10 cellular contexts compared by ENCODE assay signal in the genomic region with DNA sequence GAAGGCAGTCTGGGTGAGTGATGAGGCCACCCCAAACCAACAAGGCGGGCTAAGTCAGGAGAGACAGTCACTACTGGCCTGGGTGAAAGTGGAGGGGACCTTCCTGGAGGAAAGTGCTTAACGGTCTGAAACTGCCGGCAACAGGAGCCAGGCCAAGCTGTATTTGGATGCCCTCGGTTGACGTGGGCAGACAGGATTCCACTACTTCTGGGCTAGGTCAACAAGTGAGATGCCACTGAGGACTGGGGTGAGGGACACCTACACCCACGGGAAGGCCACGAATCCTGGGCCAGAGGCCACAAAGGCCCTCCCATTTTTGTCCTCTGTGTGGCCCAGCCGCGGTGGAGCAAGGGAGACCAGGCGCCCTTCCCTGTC. TPM values are rescaled to one million over a fixed set of nuclear protein-coding genes. Genes with fewer than 3 reads are reported as not detected.
DNase-seq lines count a peak whose midpoint lies in the region; ATAC-seq and TF ChIP-seq lines count a peak whose summit lies in the region.
"Had no signal": no experiment of that assay in that cellular context is flagged by ENCODE, and none has a peak within 500 bp of the region (broad histone marks: within the 10 kb centered on the region; RNA-seq: fewer than 3 reads in every experiment).

No MANE protein-coding gene starts in this region.

- no peaks in the 10 kb centered on the region for H3K9me3 ChIP-seq in CD8-positive, alpha-beta memory T cell (ENCODE audit: low read length)
- H3K9me3 ChIP-seq in hepatocyte (ENCODE audit: low read depth) (no peaks in the 10 kb centered on the region), prostate gland (no peaks in the 10 kb centered on the region)
- H3K9me3 ChIP-seq: BE2C had no signal

- H4K20me1 ChIP-seq in hepatocyte (ENCODE audit: insufficient read depth, poor library complexity, severe bottlenecking), result no peaks in the 10 kb centered on the region

- TF ChIP-seq CTCF in WTC11 (IDR thresholded peaks at IDR 0.05) (no peak), hepatocyte (IDR thresholded peaks at IDR 0.05; ENCODE audit: poor library complexity) (no peak), prostate gland (IDR thresholded peaks at IDR 0.05) (no peak)

- peak overlapping the region; percentile 88 for H3K4me2 ChIP-seq in hepatocyte

- intact Hi-C loops in prostate gland (cut with DNase I), result no loop called here
- intact Hi-C loops in activated CD4-positive, alpha-beta T cell treated with anti-CD3 and anti-CD28 coated beads for 36 hours (cut with DNase I, micrococcal nuclease), result no loop called here

- peaks cover 7% of the 10 kb centered on the region for H3K27me3 ChIP-seq in CD8-positive, alpha-beta memory T cell (ENCODE audit: insufficient read depth, low read length, poor library complexity, severe bottlenecking)
- H3K27me3 ChIP-seq in hepatocyte (no peaks in the 10 kb centered on the region), prostate gland (replicated peaks; ENCODE audit: insufficient read depth) (no peaks in the 10 kb centered on the region)
- H3K27me3 ChIP-seq: BE2C had no signal

- peak overlapping the region in 5 of 8 donors; percentile 15 to 93 (median 78) for H3K27ac Mint-ChIP-seq in CD8-positive, alpha-beta memory T cell
- H3K27ac Mint-ChIP-seq in WTC11, result no peak overlapping the region
- no peak overlapping the region for H3K27ac Mint-ChIP-seq in activated CD4-positive, alpha-beta T cell treated with anti-CD3 and anti-CD28 coated beads for 36 hours

- no peaks in the 10 kb centered on the region for H3K36me3 ChIP-seq in CD8-positive, alpha-beta memory T cell (ENCODE audit: insufficient read depth, low read length)
- H3K36me3 ChIP-seq in hepatocyte (replicated peaks; ENCODE audit: insufficient read depth, low read depth) (no peaks in the 10 kb centered on the region), prostate gland (no peaks in the 10 kb centered on the region)
- H3K36me3 ChIP-seq: BE2C had no signal

- H3K27me3 Mint-ChIP-seq in CD8-positive, alpha-beta memory T cell, result peaks cover 5 to 12% of the 10 kb centered on the region in 2 donors
- H3K27me3 Mint-ChIP-seq in WTC11 (ENCODE audit: low read depth), result peaks cover 33% of the 10 kb centered on the region
- H3K27me3 Mint-ChIP-seq in activated CD4-positive, alpha-beta T cell treated with anti-CD3 and anti-CD28 coated beads for 36 hours, result peaks cover 7% of the 10 kb centered on the region

- peaks cover 9 to 12% (median 10%) of the 10 kb centered on the region in 3 donors for H3K4me1 Mint-ChIP-seq in CD8-positive, alpha-beta memory T cell
- peaks cover 8% of the 10 kb centered on the region for H3K4me1 Mint-ChIP-seq in WTC11
- H3K4me1 Mint-ChIP-seq in activated CD4-positive, alpha-beta T cell treated with anti-CD3 and anti-CD28 coated beads for 36 hours, result peaks cover 4% of the 10 kb centered on the region

- CTCF ChIA-PET in CD8-positive, alpha-beta memory T cell (lab: Charles Lee), result no interaction called here
- CTCF ChIA-PET in WTC11 (lab: Charles Lee), result interaction anchor here (1.0 to 2.1 kb wide), 6 partner anchors 11 to 107 kb away, joined by 3 to 9 read pairs (median 7); partner anchors contain the start of gene MAPKBP1
- CTCF ChIA-PET in activated CD4-positive, alpha-beta T cell treated with anti-CD3 and anti-CD28 coated beads for 36 hours (lab: Charles Lee), result interaction anchor here (0.8 to 1.5 kb wide), 3 partner anchors 23 to 107 kb away, joined by 4 read pairs; partner anchors contain the start of gene MAPKBP1

- H3K9me3 Mint-ChIP-seq in CD8-positive, alpha-beta memory T cell, result no peaks in the 10 kb centered on the region
- no peaks in the 10 kb centered on the region for H3K9me3 Mint-ChIP-seq in WTC11
- no peaks in the 10 kb centered on the region for H3K9me3 Mint-ChIP-seq in activated CD4-positive, alpha-beta T cell treated with anti-CD3 and anti-CD28 coated beads for 36 hours (ENCODE audit: low read depth)

- no peaks in the 10 kb centered on the region for H3K4me1 ChIP-seq in CD8-positive, alpha-beta memory T cell (ENCODE audit: insufficient read depth, low read length)
- H3K4me1 ChIP-seq in hepatocyte (ENCODE audit: insufficient read depth) (peaks cover 13% of the 10 kb centered on the region), prostate gland (replicated peaks) (peaks cover 12% of the 10 kb centered on the region)

- 50% methylated on average over 10 of the region's 10 CpGs for WGBS in hepatocyte (ENCODE audit: low lambda C conversion rate, missing lambda C conversion rate)
- WGBS in prostate gland, result 29% methylated on average over 10 of the region's 10 CpGs

- H3K9me2 ChIP-seq in hepatocyte (replicated peaks; ENCODE audit: insufficient read depth), result no peaks in the 10 kb centered on the region

- DNase-seq in CD8-positive, alpha-beta memory T cell, result no peak
- DNase-seq in WTC11 (ENCODE audit: low spot score) (no peak), hepatocyte (ENCODE audit: low spot score) (no peak), prostate gland (ENCODE audit: low spot score) (no peak), NOMO-1 treated with DMSO at 0.1 percent for 48 hours (lab: John Stamatoyannopoulos, UW; ENCODE audit: unreplicated experiment) (no peak)
- DNase-seq in activated CD4-positive, alpha-beta T cell treated with anti-CD3 and anti-CD28 coated beads for 36 hours, result no peak
- DNase-seq: BE2C had no signal

- no peaks in the 10 kb centered on the region for H3K79me2 ChIP-seq in hepatocyte

- no peak overlapping the region for H3K27ac ChIP-seq in CD8-positive, alpha-beta memory T cell (ENCODE audit: low read depth, low read length)
- H3K27ac ChIP-seq in hepatocyte (no peak overlapping the region), prostate gland (no peak overlapping the region)

- no peak for TF ChIP-seq POLR2A in prostate gland (IDR thresholded peaks at IDR 0.05)

- no peak; the same call in 1 of the 2 replicates for ATAC-seq in WTC11
- ATAC-seq in HG03342 (IDR thresholded peaks at IDR 0.05; ENCODE audit: unreplicated experiment), result no peak
- ATAC-seq in activated CD4-positive, alpha-beta T cell treated with anti-CD3 and anti-CD28 coated beads for 36 hours, result no peak
- no peak for ATAC-seq in GM18873 (IDR thresholded peaks at IDR 0.05; ENCODE audit: low FRiP score, unreplicated experiment)
- ATAC-seq: Panc1 had no signal

- peak overlapping the region in 6 of 7 donors; percentile 15 to 61 (median 34) for H3K4me3 Mint-ChIP-seq in CD8-positive, alpha-beta memory T cell
- H3K4me3 Mint-ChIP-seq in WTC11, result peak overlapping the region; percentile 51
- H3K4me3 Mint-ChIP-seq in activated CD4-positive, alpha-beta T cell treated with anti-CD3 and anti-CD28 coated beads for 36 hours, result no peak overlapping the region

- peak overlapping the region; percentile 45 for H2AFZ ChIP-seq in hepatocyte

- peaks cover 0 to 3% (median 0%) of the 10 kb centered on the region in 3 donors for H3K36me3 Mint-ChIP-seq in CD8-positive, alpha-beta memory T cell
- H3K36me3 Mint-ChIP-seq in WTC11, result no peaks in the 10 kb centered on the region
- no peaks in the 10 kb centered on the region for H3K36me3 Mint-ChIP-seq in activated CD4-positive, alpha-beta T cell treated with anti-CD3 and anti-CD28 coated beads for 36 hours (ENCODE audit: low read depth)

- POLR2A ChIA-PET in CD8-positive, alpha-beta memory T cell (lab: Charles Lee), result no interaction called here
- POLR2A ChIA-PET in WTC11 (lab: Charles Lee), result no interaction called here
- POLR2A ChIA-PET in activated CD4-positive, alpha-beta T cell treated with anti-CD3 and anti-CD28 coated beads for 36 hours (lab: Charles Lee), result no interaction called here

- no peak overlapping the region for H3K4me3 ChIP-seq in CD8-positive, alpha-beta memory T cell (ENCODE audit: low read length)
- H3K4me3 ChIP-seq in hepatocyte, result no peak overlapping the region
- peak overlapping the region; percentile 14 to 39 for H3K4me3 ChIP-seq in prostate gland

TF ChIP-seq in WTC11, 78 proteins besides CTCF, POLR2A, EP300 and RAD21 (continues in another document):
- TF ChIP-seq USF1 (CRISPR knock-in tag; IDR thresholded peaks at IDR 0.05) (no peak), ZNF317 (CRISPR knock-in tag; IDR thresholded peaks at IDR 0.05; ENCODE audit: borderline replicate concordance, low read depth) (no peak), NR2C2 (CRISPR knock-in tag; IDR thresholded peaks at IDR 0.05) (no peak), RELA (CRISPR knock-in tag; IDR thresholded peaks at IDR 0.05; ENCODE audit: borderline replicate concordance) (no peak), NFE2L1 (CRISPR knock-in tag; IDR thresholded peaks at IDR 0.05) (no peak), CBFB (CRISPR knock-in tag; IDR thresholded peaks at IDR 0.05; ENCODE audit: low read depth) (no peak)

RNA-seq across cellular contexts. Expression of gene SPTBN5, which starts 12.3 kb away (rescaled TPM):
- total RNA-seq in CD8-positive, alpha-beta memory T cell, result under 1 TPM; 0.31 to 0.39 TPM
- polyA plus RNA-seq in CD8-positive, alpha-beta memory T cell, result not detected
- total RNA-seq in WTC11 (2021), result 1.2 to 2.3 TPM (median 2.0 TPM) in 3 replicates
- total RNA-seq in hepatocyte, result 1.7 and 2.0 TPM in 2 replicates
- 1.9 and 2.6 TPM in 2 replicates for polyA plus RNA-seq in hepatocyte
- total RNA-seq in prostate gland, result 1 to 10 TPM; 1.2 to 2.2 TPM
- total RNA-seq in activated CD4-positive, alpha-beta T cell treated with anti-CD3 and anti-CD28 coated beads for 36 hours, result under 1 TPM; 0.46 to 0.51 TPM

RNA-seq across cellular contexts. Expression of gene PLA2G4B, which starts 42.9 kb away (rescaled TPM):
- total RNA-seq in CD8-positive, alpha-beta memory T cell, result 1 to 10 TPM; 5.9 to 6.8 TPM
- 3.1 TPM for polyA plus RNA-seq in CD8-positive, alpha-beta memory T cell
- 5.5 to 11.0 TPM (median 7.9 TPM) in 3 replicates for total RNA-seq in WTC11 (2021)
- 2.3 and 2.7 TPM in 2 replicates for total RNA-seq in hepatocyte
- polyA plus RNA-seq in hepatocyte, result 19.2 and 19.6 TPM in 2 replicates
- 1 to 10 TPM; 1.5 to 7.6 TPM for total RNA-seq in prostate gland
- 1 to 10 TPM; 5.0 to 6.9 TPM for total RNA-seq in activated CD4-positive, alpha-beta T cell treated with anti-CD3 and anti-CD28 coated beads for 36 hours

RNA-seq across cellular contexts. Expression of gene JMJD7, which starts 53.6 kb away (rescaled TPM):
- 10 to 100 TPM; 14.4 to 15.0 TPM for total RNA-seq in CD8-positive, alpha-beta memory T cell
- polyA plus RNA-seq in CD8-positive, alpha-beta memory T cell, result 25.5 TPM
- total RNA-seq in WTC11 (2021), result 14.8 to 19.9 TPM (median 18.2 TPM) in 3 replicates
- total RNA-seq in hepatocyte, result 14.1 and 14.4 TPM in 2 replicates
- 9.2 and 9.9 TPM in 2 replicates for polyA plus RNA-seq in hepatocyte
- total RNA-seq in prostate gland, result 10 to 100 TPM; 20.7 to 56.6 TPM
- total RNA-seq in activated CD4-positive, alpha-beta T cell treated with anti-CD3 and anti-CD28 coated beads for 36 hours, result 10 to 100 TPM; 17.1 to 17.6 TPM

Comparison
In these comparisons a context has a peak if more than half of its experiments do, and no peak if none do; other contexts are left out.
1. H3K4me3 ChIP-seq: peak in prostate gland (2 of 2); none in CD8-positive, alpha-beta memory T cell (single experiment) and hepatocyte (single experiment).
2. H3K27ac Mint-ChIP-seq: peak in CD8-positive, alpha-beta memory T cell (5 of 8); none in WTC11 (single experiment) and activated CD4-positive, alpha-beta T cell treated with anti-CD3 and anti-CD28 coated beads for 36 hours (single experiment).